In the genomic region with DNA sequence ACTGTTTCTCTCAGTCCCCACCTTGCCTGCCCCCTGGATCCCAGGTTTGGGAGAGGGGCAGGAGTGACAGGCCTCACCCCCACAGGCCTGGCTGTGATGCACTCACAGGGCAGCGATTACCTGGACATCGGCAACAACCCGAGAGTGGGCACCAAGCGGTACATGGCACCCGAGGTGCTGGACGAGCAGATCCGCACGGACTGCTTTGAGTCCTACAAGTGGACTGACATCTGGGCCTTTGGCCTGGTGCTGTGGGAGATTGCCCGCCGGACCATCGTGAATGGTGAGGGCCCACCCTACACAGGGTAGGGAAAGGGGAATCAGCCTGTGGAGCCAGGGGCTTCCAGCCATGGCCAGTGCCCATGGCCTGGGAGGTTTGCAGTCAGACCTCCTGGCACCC, we compare ENCODE assay signal across 28 cellular contexts. TPM values are rescaled to one million over a fixed set of nuclear protein-coding genes. Genes with fewer than 3 reads are reported as not detected.
"Had no signal": no experiment of that assay in that cellular context is flagged by ENCODE, and none has a peak within 500 bp of the region (broad histone marks: within the 10 kb centered on the region; RNA-seq: fewer than 3 reads in every experiment).

No MANE protein-coding gene starts in this region.

- ATAC-seq: gastroesophageal sphincter; left lobe of liver; natural killer cell; right cardiac atrium; stimulated activated effector memory CD8-positive, alpha-beta T cell treated with anti-CD3 and anti-CD28 coated beads, Interleukin-12 subunit alpha, Interleukin-12 subunit beta, amount 100 ng/mL, for 72 hours; stimulated activated naive CD8-positive, alpha-beta T cell treated with anti-CD3 and anti-CD28 coated beads, Interleukin-15, Interleukin-2, amounts not matched to agents 100 U/mL and 50 U/mL, for 24 hours had no signal

- H3K27me3 ChIP-seq: hepatocyte, ovary, suprapubic skin, thyroid gland, uterus had no signal

- H3K4me3 ChIP-seq: esophagus squamous epithelium, gastroesophageal sphincter, hepatocyte, ovary, suprapubic skin, thyroid gland, uterus had no signal

- H3K9me3 ChIP-seq: esophagus squamous epithelium, gastroesophageal sphincter, ovary, suprapubic skin, thyroid gland, uterus had no signal

- H3K4me1 ChIP-seq: uterus had no signal

- H3K36me3 ChIP-seq: ovary, uterus had no signal

- H3K27ac ChIP-seq: esophagus squamous epithelium, hepatocyte, ovary, suprapubic skin, thyroid gland, uterus had no signal

- H3K36me3 Mint-ChIP-seq: memory B cell; mesothelial cell of epicardium; natural killer cell; stimulated activated effector memory CD8-positive, alpha-beta T cell treated with anti-CD3 and anti-CD28 coated beads, Interleukin-12 subunit alpha, Interleukin-12 subunit beta, amount 100 ng/mL, for 72 hours; type B pancreatic cell had no signal

- H3K4me3 Mint-ChIP-seq: dendritic cell treated with granulocyte-macrophage colony-stimulating factor and Interleukin-4, amounts not matched to agents 40 ng/mL and 50 ng/mL, for 4 days; memory B cell; mesothelial cell of epicardium; natural killer cell; neural crest cell; stimulated activated effector memory CD8-positive, alpha-beta T cell treated with anti-CD3 and anti-CD28 coated beads, Interleukin-12 subunit alpha, Interleukin-12 subunit beta, amount 100 ng/mL, for 72 hours; type B pancreatic cell had no signal

- H3K27ac Mint-ChIP-seq: dendritic cell treated with granulocyte-macrophage colony-stimulating factor and Interleukin-4, amounts not matched to agents 40 ng/mL and 50 ng/mL, for 4 days; memory B cell; mesothelial cell of epicardium; natural killer cell; progenitor cell of endocrine pancreas; stimulated activated effector memory CD8-positive, alpha-beta T cell treated with anti-CD3 and anti-CD28 coated beads, Interleukin-12 subunit alpha, Interleukin-12 subunit beta, amount 100 ng/mL, for 72 hours; type B pancreatic cell had no signal

- H3K4me1 Mint-ChIP-seq: natural killer cell; stimulated activated effector memory CD8-positive, alpha-beta T cell treated with anti-CD3 and anti-CD28 coated beads, Interleukin-12 subunit alpha, Interleukin-12 subunit beta, amount 100 ng/mL, for 72 hours had no signal

- H3K9me3 Mint-ChIP-seq: dendritic cell treated with granulocyte-macrophage colony-stimulating factor and Interleukin-4, amounts not matched to agents 40 ng/mL and 50 ng/mL, for 4 days; memory B cell; mesothelial cell of epicardium; natural killer cell; neural crest cell; stimulated activated effector memory CD8-positive, alpha-beta T cell treated with anti-CD3 and anti-CD28 coated beads, Interleukin-12 subunit alpha, Interleukin-12 subunit beta, amount 100 ng/mL, for 72 hours; type B pancreatic cell had no signal

- DNase-seq: esophagus squamous epithelium; foreskin fibroblast; glutamatergic neuron; kidney glomerular epithelial cell; natural killer cell; nucleus accumbens; ovary; stimulated activated CD4-positive, alpha-beta T cell treated with anti-CD3 and anti-CD28 coated beads, Interleukin-4, amount 100 ng/mL, for 1 hour; stimulated activated CD8-positive, alpha-beta memory T cell treated with anti-CD3 and anti-CD28 coated beads, Interleukin-4, amount 100 ng/mL, for 48 hours; stimulated activated naive CD8-positive, alpha-beta T cell treated with anti-CD3 and anti-CD28 coated beads, Interleukin-15, Interleukin-2, amounts not matched to agents 100 U/mL and 50 U/mL, for 24 hours; thyroid gland; uterus had no signal

RNA-seq across cellular contexts. Expression of gene ACVRL1, which starts 8.6 kb away (rescaled TPM):
- total RNA-seq: mesothelial cell of epicardium, progenitor cell of endocrine pancreas had no signal

RNA-seq across cellular contexts. Expression of gene ANKRD33, which starts 28.0 kb away (rescaled TPM):
- total RNA-seq: epithelial cell of proximal tubule, gastroesophageal sphincter, hepatocyte, left lobe of liver, lower leg skin, mucosa of gallbladder, myocyte, natural killer cell, neural crest cell, ovary, right cardiac atrium, suprapubic skin, thyroid gland had no signal
